In genomic region chr3:63611382-63611781, GRCh38 we compare ENCODE assay signal across 28 cellular contexts. TPM values are rescaled to one million over a fixed set of nuclear protein-coding genes. Genes with fewer than 3 reads are reported as not detected.
"Had no signal": no experiment of that assay in that cellular context is flagged by ENCODE, and none has a peak within 500 bp of the region (broad histone marks: within the 10 kb centered on the region; RNA-seq: fewer than 3 reads in every experiment).

No MANE protein-coding gene starts in this region.

- DNase-seq: dermis blood vessel endothelial cell; esophagus squamous epithelium; foreskin melanocyte; head of caudate nucleus; hippocampal formation; left colon; naive thymus-derived CD8-positive, alpha-beta T cell; psoas muscle; spleen; stimulated activated CD4-positive, alpha-beta T cell treated with anti-CD3 and anti-CD28 coated beads, Interleukin-15, amount 100 ng/mL, for 24 hours; stimulated activated CD4-positive, alpha-beta T cell treated with anti-CD3 and anti-CD28 coated beads, Interleukin-1b, Interleukin-23, amount 100 ng/mL, for 48 hours; stimulated activated CD4-positive, alpha-beta T cell treated with anti-CD3 and anti-CD28 coated beads, Interleukin-4, amount 100 ng/mL, for 24 hours; testis; upper lobe of right lung had no signal

- ATAC-seq: left colon; naive thymus-derived CD8-positive, alpha-beta T cell; psoas muscle; sciatic nerve; stimulated activated memory B cell treated with anti-CD40 and anti-IgM and Interleukin-4, amounts not matched to agents 10 μg/mL and 1 μg/mL and 100 μg/mL, for 72 hours; upper lobe of right lung had no signal

RNA-seq across cellular contexts. Expression of gene SNTN, which starts 41.1 kb away (rescaled TPM):
- total RNA-seq: dermis blood vessel endothelial cell; epithelial cell of proximal tubule; esophagus squamous epithelium; kidney epithelial cell; liver; lung microvascular endothelial cell; mesenteric fat pad; mononuclear cell; naive thymus-derived CD8-positive, alpha-beta T cell; osteoblast; psoas muscle; sciatic nerve; skeletal muscle tissue; spleen; subcutaneous adipose tissue; testis; tibial nerve; upper lobe of right lung; vagina had no signal
- polyA plus RNA-seq: liver; naive thymus-derived CD8-positive, alpha-beta T cell; neural cell; psoas muscle; spleen had no signal
